8 cellular contexts compared by ENCODE assay signal in the genomic region with DNA sequence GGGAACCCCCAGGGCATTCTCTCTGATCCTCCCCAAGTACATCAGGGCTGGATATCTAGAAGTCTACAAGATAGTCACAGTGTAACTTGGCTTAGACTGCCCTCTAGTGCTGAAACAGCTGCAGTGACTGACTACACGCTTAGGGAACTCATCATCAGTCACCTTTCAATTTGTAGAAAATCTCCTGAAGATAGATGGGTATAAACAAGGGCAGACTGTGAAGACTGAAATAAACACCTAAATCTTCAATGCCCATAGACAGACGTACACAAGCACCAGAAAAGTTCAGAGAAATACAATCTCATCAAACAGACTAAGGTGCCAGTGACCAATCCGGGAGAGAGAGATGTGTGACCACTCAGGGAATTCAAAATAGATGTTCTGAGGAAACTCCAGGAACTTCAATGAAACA. TPM values are rescaled to one million over a fixed set of nuclear protein-coding genes. Genes with fewer than 3 reads are reported as not detected.
A peak's percentile ranks its signal among the peaks of the same experiment; 100 is the strongest.
DNase-seq lines count a peak whose midpoint lies in the region; ATAC-seq, FAIRE-seq and TF ChIP-seq lines count a peak whose summit lies in the region.

No MANE protein-coding gene starts in this region.

- H3K27ac ChIP-seq in tibial nerve, result no peak overlapping the region

- TF ChIP-seq CTCF in AG04449 (IDR thresholded peaks at IDR 0.05; ENCODE audit: insufficient read depth, low read length, missing control alignments), result peak; percentile 81
- peak; percentile 74 for TF ChIP-seq CTCF in natural killer cell (IDR thresholded peaks at IDR 0.05)
- TF ChIP-seq CTCF in tibial nerve (IDR thresholded peaks at IDR 0.05), result peak; percentile 62 to 75 (median 71)

- CTCF ChIA-PET in AG04449 (lab: Yijun Ruan, JAX), result interaction anchor here (0.7 to 13.5 kb wide), 27 partner anchors 8 to 691 kb away, joined by 3 to 302 read pairs (median 6); partner anchors contain the start of genes DTL and INTS7

- ATAC-seq in HG03103 (IDR thresholded peaks at IDR 0.05; ENCODE audit: low read depth, unreplicated experiment), result peak; percentile 79
- peak; percentile 89 for ATAC-seq in esophagus mucosa
- ATAC-seq in natural killer cell, result peak; percentile 93 to 99 (median 95)

- H3K36me3 Mint-ChIP-seq in natural killer cell, result peaks cover 6% of the 10 kb centered on the region

- H3K9me3 ChIP-seq in tibial nerve, result peaks cover 0 to 13% (median 0%) of the 10 kb centered on the region in 4 donors

- POLR2A ChIA-PET in AG04449 (lab: Yijun Ruan, JAX), result no interaction called here

- peak overlapping the region; percentile 75 to 77 for H3K27ac Mint-ChIP-seq in natural killer cell

- no peak overlapping the region for H3K4me3 Mint-ChIP-seq in natural killer cell

- H3K4me1 Mint-ChIP-seq in natural killer cell, result peaks cover 7 to 13% of the 10 kb centered on the region in 2 donors

- DNase-seq in AG04449 (ENCODE audit: low read depth, low spot score), result peak; percentile 23
- DNase-seq in GM12892 (ENCODE audit: insufficient read length), result peak; percentile 25
- peak; percentile 80 for DNase-seq in NCI-H69 (lab: John Stamatoyannopoulos, UW)
- peak; percentile 44 to 56 for DNase-seq in activated CD4-positive, alpha-beta T cell treated with anti-CD3 and anti-CD28 coated beads, Interleukin-2, amount 50 U/mL, for 48 hours
- DNase-seq in natural killer cell, result peak; percentile 32
- peak in 1 of 2 donors; percentile 53 for DNase-seq in tibial nerve (ENCODE audit: low spot score in 2 of 2)

- no peaks in the 10 kb centered on the region for H3K4me1 ChIP-seq in tibial nerve

- no peak for TF ChIP-seq POLR2A in GM12892 (IDR thresholded peaks at IDR 0.05; ENCODE audit: low read depth, low read length)
- TF ChIP-seq POLR2A in tibial nerve (IDR thresholded peaks at IDR 0.05), result no peak

- peaks cover 0 to 45% (median 3%) of the 10 kb centered on the region in 3 donors for H3K36me3 ChIP-seq in tibial nerve

- 72 to 75% methylated on average over 3 of the region's 3 CpGs for WGBS in tibial nerve, 2 donors

- no peak overlapping the region for H3K4me3 ChIP-seq in AG04449 (ENCODE audit: low read depth, low read length)
- no peak overlapping the region for H3K4me3 ChIP-seq in tibial nerve

- TF ChIP-seq EP300 in tibial nerve (IDR thresholded peaks at IDR 0.05), result no peak

- no peaks in the 10 kb centered on the region for H3K27me3 ChIP-seq in tibial nerve

- intact Hi-C loops in natural killer cell (cut with micrococcal nuclease), result loop anchor here (1.0 to 2.0 kb wide), 5 partner anchors 298 to 687 kb away; partner anchors contain the start of genes DTL and INTS7

- no peaks in the 10 kb centered on the region for H3K9me3 Mint-ChIP-seq in natural killer cell

- peak; percentile 94 for FAIRE-seq in GM12892 (lab: Jason Lieb, UNC)

- no peaks in the 10 kb centered on the region for H3K27me3 Mint-ChIP-seq in natural killer cell (ENCODE audit: low read depth in 2 of 2)

RNA-seq across cellular contexts. Expression of gene PACC1, which starts 46.6 kb away (rescaled TPM):
- polyA plus RNA-seq in GM12892 (2012; ENCODE audit: missing spikeins), result 11.2 TPM
- total RNA-seq in esophagus mucosa (5.7 TPM), natural killer cell (10 to 100 TPM in 2 of 3 donors, 1 to 10 TPM in 1; 5.0 to 14.2 (median 11.4) TPM), tibial nerve (10 to 100 TPM in 2 of 4 donors, 1 to 10 TPM in 2; 3.3 to 33.2 (median 11.4) TPM)
